ENCODE assay signal across 8 cellular contexts in genomic region chr1:41380979-41381690, GRCh38. TPM values are rescaled to one million over a fixed set of nuclear protein-coding genes. Genes with fewer than 3 reads are reported as not detected.
DNase-seq lines count a peak whose midpoint lies in the region; ATAC-seq, FAIRE-seq and TF ChIP-seq lines count a peak whose summit lies in the region.

No MANE protein-coding gene starts in this region.

- H3K27me3 ChIP-seq in keratinocyte (ENCODE audit: control insufficient read depth, extremely low read depth, insufficient read depth, low read length) (peaks cover 55% of the 10 kb centered on the region), stomach (peaks cover 0 to 54% (median 7%) of the 10 kb centered on the region in 3 donors)

- peak overlapping the region; percentile 30 for H2AFZ ChIP-seq in keratinocyte (ENCODE audit: control insufficient read depth, low read length)

- H3K36me3 ChIP-seq in keratinocyte (ENCODE audit: control insufficient read depth in 2 of 2, extremely low read depth in 1 of 2, insufficient read depth in 2 of 2, low read length in 2 of 2) = no peaks in the 10 kb centered on the region
- peaks cover 0 to 8% (median 6%) of the 10 kb centered on the region in 4 donors for H3K36me3 ChIP-seq in stomach

- FAIRE-seq in keratinocyte (lab: Jason Lieb, UNC) = no peak

- peak; percentile 81 for DNase-seq in DMS153 treated with DMSO at 0.1 percent for 48 hours (lab: John Stamatoyannopoulos, UW; ENCODE audit: unreplicated experiment)
- peak; percentile 94 for DNase-seq in NCI-H2107 treated with DMSO at 0.1 percent for 48 hours (lab: John Stamatoyannopoulos, UW; ENCODE audit: unreplicated experiment)
- DNase-seq in amniotic epithelial cell (ENCODE audit: low read depth) = peak; percentile 37
- no peak for DNase-seq in keratinocyte (ENCODE audit: low read depth, low spot score)
- peak; percentile 69 for DNase-seq in stomach
- DNase-seq in RPMI8226 = no peak

- H3K79me2 ChIP-seq in keratinocyte (ENCODE audit: control insufficient read depth, insufficient read depth, low read length) = no peaks in the 10 kb centered on the region

- peaks cover 4% of the 10 kb centered on the region for H4K20me1 ChIP-seq in keratinocyte (ENCODE audit: control insufficient read depth, extremely low read depth, insufficient read depth, low read length)

- TF ChIP-seq EP300 in stomach (IDR thresholded peaks at IDR 0.05) = no peak

- H3K9me3 ChIP-seq in keratinocyte (ENCODE audit: control insufficient read depth, low read depth, low read length) (no peaks in the 10 kb centered on the region), stomach (no peaks in the 10 kb centered on the region)

- intact Hi-C loops in stomach (cut with DNase I; ENCODE audit: low total_unique reads) = no loop called here

- TF ChIP-seq POLR2A in stomach (IDR thresholded peaks at IDR 0.05) = no peak

- H3K9ac ChIP-seq in keratinocyte (ENCODE audit: control insufficient read depth, extremely low read depth, insufficient read depth, low read length) = no peak overlapping the region

- ATAC-seq in HG03196 (IDR thresholded peaks at IDR 0.05; ENCODE audit: unreplicated experiment) (no peak), HG02759 (IDR thresholded peaks at IDR 0.05; ENCODE audit: unreplicated experiment) (no peak)

- H3K4me2 ChIP-seq in keratinocyte (ENCODE audit: control insufficient read depth, extremely low read depth, insufficient read depth, low read depth, low read length) = peak overlapping the region; percentile 56

- no peak overlapping the region for H3K4me3 ChIP-seq in keratinocyte (ENCODE audit: control insufficient read depth in 2 of 3, extremely low read depth in 1 of 3, insufficient read depth in 2 of 3, low read depth in 1 of 3, low read length in 3 of 3)
- H3K4me3 ChIP-seq in stomach = peak overlapping the region; percentile 58 to 70 (median 62)

- peaks cover 2% of the 10 kb centered on the region for H3K4me1 ChIP-seq in keratinocyte (ENCODE audit: control insufficient read depth, extremely low read depth, insufficient read depth, low read length)
- peaks cover 26 to 53% (median 43%) of the 10 kb centered on the region in 4 donors for H3K4me1 ChIP-seq in stomach

- H3K27ac ChIP-seq in keratinocyte (ENCODE audit: control insufficient read depth, insufficient read depth, low read length) = no peak overlapping the region
- H3K27ac ChIP-seq in stomach = peak overlapping the region; percentile 85 to 98 (median 95)

- 6 to 14% (median 11%) methylated on average over 25 to 29 of the region's 29 CpGs for WGBS in stomach, 5 donors

- dilution Hi-C loops in keratinocyte (cut with MboI; ENCODE audit: extremely low pct_ligation_motif_present, low sequenced_read_pairs) = no loop called here

- H3K9me1 ChIP-seq in keratinocyte (ENCODE audit: control insufficient read depth, extremely low read depth, insufficient read depth, low read length) = peaks cover 2% of the 10 kb centered on the region

- no peak for TF ChIP-seq CTCF in keratinocyte (optimal IDR thresholded peaks at IDR 0.05 in 1 of 3, IDR thresholded peaks at IDR 0.05 in 1 of 3, conservative IDR thresholded peaks at IDR 0.05 in 1 of 3; ENCODE audit: extremely low read depth in 1 of 3, insufficient read depth in 2 of 3, low read length in 3 of 3)
- no peak for TF ChIP-seq CTCF in stomach (IDR thresholded peaks at IDR 0.05)

RNA-seq across cellular contexts. Expression of gene FOXO6, which starts 19.9 kb away (rescaled TPM):
- not detected in 3 replicates for polyA plus RNA-seq in keratinocyte
- not detected for polyA plus RNA-seq in keratinocyte (2011; ENCODE audit: low read depth)
- not detected in 2 replicates for polyA plus RNA-seq in keratinocyte (2011; cell fraction: cytosol; rRNA removed)
- polyA plus RNA-seq in keratinocyte (2011; cell fraction: nucleus; rRNA removed) = not detected in 2 replicates
- 0.18 TPM in 1 of 2 replicates, not detected in the other for polyA plus RNA-seq in keratinocyte (2012; ENCODE audit: low replicate concordance)
- not detected in 3 replicates for polyA minus RNA-seq in keratinocyte
- polyA minus RNA-seq in keratinocyte (2011; cell fraction: cytosol; rRNA and poly(A)+ RNA removed) = not detected
- polyA minus RNA-seq in keratinocyte (2011; cell fraction: nucleus; rRNA and poly(A)+ RNA removed) = not detected in 2 replicates
- total RNA-seq in stomach = 1 to 10 TPM in 1 of 5 donors, under 1 TPM in 1, not detected in 3; under 0.01 to 1.1 TPM
- polyA plus RNA-seq in stomach = under 1 TPM in 2 of 3 donors, not detected in 1; 0.37 to 0.83 TPM

Comparison
In these comparisons a context has a peak if more than half of its experiments do, and no peak if none do; other contexts are left out.
1. DNase-seq: peak in DMS153 treated with DMSO at 0.1 percent for 48 hours (single experiment), NCI-H2107 treated with DMSO at 0.1 percent for 48 hours (single experiment), amniotic epithelial cell (single experiment) and stomach (single experiment); none in keratinocyte (single experiment) and RPMI8226 (single experiment).
2. H3K4me3 ChIP-seq: peak in stomach (4 of 4); none in keratinocyte (0 of 3).